ENCODE assay signal across 9 cellular contexts in the genomic region with DNA sequence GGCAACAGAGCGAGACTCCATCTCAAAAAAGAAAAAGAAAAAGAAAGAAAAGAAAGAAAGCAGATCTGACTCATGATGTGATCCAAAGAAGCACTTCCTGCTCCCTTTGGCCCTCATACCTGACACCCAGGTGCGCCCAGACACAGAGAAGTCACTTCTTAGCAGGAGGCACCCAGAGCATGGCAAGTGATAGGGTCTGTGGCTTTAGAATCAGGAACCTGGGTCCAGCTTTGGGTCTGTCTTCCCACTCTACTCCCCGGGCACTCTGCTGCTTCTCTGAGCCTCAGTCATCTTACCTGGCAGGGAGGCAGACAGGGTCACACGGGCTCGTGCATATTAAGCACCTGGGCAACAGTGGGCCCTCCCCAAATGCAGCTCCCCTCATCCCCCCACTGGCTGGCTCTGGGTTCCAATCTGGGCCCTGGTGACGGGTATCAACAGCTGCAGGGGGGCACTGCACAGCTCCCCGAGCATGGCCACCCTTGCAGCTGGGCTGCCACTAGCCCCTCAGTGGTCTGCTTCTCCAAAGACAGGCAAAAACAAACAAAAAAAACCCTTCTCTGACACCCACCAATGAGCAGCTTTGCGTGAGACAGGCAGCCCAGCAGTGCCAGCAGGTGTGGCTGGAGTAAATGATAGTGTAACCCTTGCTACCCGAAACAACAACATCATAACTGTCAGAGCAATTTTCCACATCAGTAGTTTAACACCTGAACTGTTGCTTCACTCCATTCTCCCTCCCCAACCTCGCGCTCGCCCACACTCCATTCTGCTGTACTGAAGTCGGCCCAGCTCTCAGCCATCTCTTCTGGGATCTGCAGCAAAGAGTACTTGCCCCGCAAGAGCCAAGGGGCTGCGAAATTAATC.
DNase-seq lines count a peak whose midpoint lies in the region; ATAC-seq and TF ChIP-seq lines count a peak whose summit lies in the region.
"Had no signal": no experiment of that assay in that cellular context is flagged by ENCODE, and none has a peak within 500 bp of the region (broad histone marks: within the 10 kb centered on the region; RNA-seq: fewer than 3 reads in every experiment).

No MANE protein-coding gene starts in this region.

- no peak for TF ChIP-seq CTCF in transverse colon (IDR thresholded peaks at IDR 0.05)

- no peaks in the 10 kb centered on the region for H3K36me3 ChIP-seq in BLaER1
- no peaks in the 10 kb centered on the region for H3K36me3 ChIP-seq in transverse colon

- H3K4me1 ChIP-seq in BLaER1 (peaks cover 27% of the 10 kb centered on the region), transverse colon (no peaks in the 10 kb centered on the region)

- TF ChIP-seq EP300 in transverse colon (IDR thresholded peaks at IDR 0.05; ENCODE audit: low read depth) = no peak

- H3K9ac ChIP-seq in BLaER1 = no peak overlapping the region

- DNase-seq in NCI-H2171 treated with DMSO at 0.1 percent for 48 hours (lab: John Stamatoyannopoulos, UW) (peak; percentile 99), MV-4-11 (lab: John Stamatoyannopoulos, UW) (no peak), hippocampal formation (lab: John Stamatoyannopoulos, UW) (no peak), transverse colon (no peak), H4 (ENCODE audit: low spot score) (no peak)
- DNase-seq: stimulated activated CD4-positive, alpha-beta T cell treated with anti-CD3 and anti-CD28 coated beads, Interleukin-15, amount 100 ng/mL, for 24 hours had no signal

- H3K27ac ChIP-seq in BLaER1 = no peak overlapping the region
- H3K27ac ChIP-seq in transverse colon = no peak overlapping the region

- in situ Hi-C loops in transverse colon (cut with MboI; ENCODE audit: low pct_ligation_motif_present in 1 of 4, low pct_unique_long_range_greater_than_20kb in 1 of 4, low sequenced_read_pairs in 3 of 4) = no loop called here

- intact Hi-C loops in transverse colon (cut with DNase I; ENCODE audit: low total_unique reads) = no loop called here

- H3K27me3 ChIP-seq in BLaER1 (no peaks in the 10 kb centered on the region), transverse colon (no peaks in the 10 kb centered on the region)

- no peak overlapping the region for H3K4me3 ChIP-seq in BLaER1
- H3K4me3 ChIP-seq in transverse colon = no peak overlapping the region

- no peak for TF ChIP-seq POLR2A in transverse colon (IDR thresholded peaks at IDR 0.05)

- H3K9me3 ChIP-seq in BLaER1 = no peaks in the 10 kb centered on the region
- no peaks in the 10 kb centered on the region for H3K9me3 ChIP-seq in transverse colon

- ATAC-seq in GM19351 (IDR thresholded peaks at IDR 0.05; ENCODE audit: unreplicated experiment) = peak; percentile 89
- peak; percentile 79 for ATAC-seq in HG03064 (IDR thresholded peaks at IDR 0.05; ENCODE audit: low read depth, unreplicated experiment)

- H3K4me2 ChIP-seq in BLaER1 = peak overlapping the region; percentile 53

- no peaks in the 10 kb centered on the region for H4K20me1 ChIP-seq in BLaER1

- 57 to 80% methylated on average over 1 to 15 of the region's 15 CpGs for WGBS in transverse colon (ENCODE audit: low coverage in 1 of 2), 2 donors
